Comparison of ENCODE assay signal across 7 cellular contexts in the genomic region with DNA sequence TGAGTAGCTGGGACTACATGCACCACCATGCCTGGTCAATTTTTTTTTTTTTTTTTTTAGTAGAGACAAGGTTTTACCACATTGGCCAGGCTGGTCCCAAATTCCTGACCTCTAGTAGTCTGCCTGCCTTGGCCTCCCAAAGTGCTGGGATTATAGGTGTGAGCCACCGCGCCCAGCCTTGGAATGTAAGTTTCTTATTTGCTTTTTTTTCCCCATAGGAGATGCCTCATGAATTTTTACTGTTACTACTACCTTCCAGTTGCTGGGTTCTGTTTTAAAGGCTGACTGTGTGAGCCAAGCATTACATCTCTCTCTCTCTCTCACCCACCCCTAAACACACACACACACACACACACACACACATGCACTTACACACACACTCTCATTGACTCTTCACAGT.
"Had no signal": no experiment of that assay in that cellular context is flagged by ENCODE, and none has a peak within 500 bp of the region (broad histone marks: within the 10 kb centered on the region; RNA-seq: fewer than 3 reads in every experiment).

No MANE protein-coding gene starts in this region.

- ATAC-seq: GM23338, K562 had no signal

- H3K4me2 ChIP-seq: GM23338 had no signal

- H2AFZ ChIP-seq: GM23338 had no signal

- H3K4me3 ChIP-seq: GM23338, K562 had no signal

- DNase-seq: H9, HCEC 1CT, IMR-90 had no signal

- FAIRE-seq: H1, H54, K562 had no signal
